Comparison of ENCODE assay signal across 8 cellular contexts in genomic region chr20:371755-372542, GRCh38. TPM values are rescaled to one million over a fixed set of nuclear protein-coding genes. Genes with fewer than 3 reads are reported as not detected.
A peak's percentile ranks its signal among the peaks of the same experiment; 100 is the strongest.
DNase-seq lines count a peak whose midpoint lies in the region; ATAC-seq and TF ChIP-seq lines count a peak whose summit lies in the region.

No MANE protein-coding gene starts in this region.

- peak overlapping the region in 1 of 4 donors; percentile 39 for H3K27ac ChIP-seq in sigmoid colon

- H3K9me3 Mint-ChIP-seq in activated CD4-positive, alpha-beta T cell treated with anti-CD3 and anti-CD28 coated beads for 36 hours (ENCODE audit: low read depth): no peaks in the 10 kb centered on the region

- no peaks in the 10 kb centered on the region for H3K27me3 ChIP-seq in sigmoid colon

- peaks cover 21% of the 10 kb centered on the region for H3K4me1 Mint-ChIP-seq in activated CD4-positive, alpha-beta T cell treated with anti-CD3 and anti-CD28 coated beads for 36 hours

- POLR2A ChIA-PET in activated CD4-positive, alpha-beta T cell treated with anti-CD3 and anti-CD28 coated beads for 36 hours (lab: Charles Lee): no interaction called here

- intact Hi-C loops in activated CD4-positive, alpha-beta T cell treated with anti-CD3 and anti-CD28 coated beads for 36 hours (cut with DNase I, micrococcal nuclease): no loop called here
- intact Hi-C loops in sigmoid colon (cut with DNase I): no loop called here

- no peaks in the 10 kb centered on the region for H3K27me3 Mint-ChIP-seq in activated CD4-positive, alpha-beta T cell treated with anti-CD3 and anti-CD28 coated beads for 36 hours

- TF ChIP-seq CTCF in fibroblast of the aortic adventitia (IDR thresholded peaks at IDR 0.05; ENCODE audit: insufficient read depth, low read length) (no peak), sigmoid colon (IDR thresholded peaks at IDR 0.05) (no peak)

- WGBS in sigmoid colon, 2 donors: 68 to 76% methylated on average over 10 of the region's 10 CpGs

- peak overlapping the region; percentile 58 for H3K27ac Mint-ChIP-seq in activated CD4-positive, alpha-beta T cell treated with anti-CD3 and anti-CD28 coated beads for 36 hours

- no peak for TF ChIP-seq EP300 in sigmoid colon (IDR thresholded peaks at IDR 0.05)

- CTCF ChIA-PET in activated CD4-positive, alpha-beta T cell treated with anti-CD3 and anti-CD28 coated beads for 36 hours (lab: Charles Lee): interaction anchor here (0.8 to 2.0 kb wide), 6 partner anchors 9 to 274 kb away, joined by 3 to 8 read pairs (median 3); partner anchors contain the start of gene TRIB3

- H3K36me3 Mint-ChIP-seq in activated CD4-positive, alpha-beta T cell treated with anti-CD3 and anti-CD28 coated beads for 36 hours (ENCODE audit: low read depth): no peaks in the 10 kb centered on the region

- no peak for ATAC-seq in activated CD4-positive, alpha-beta T cell treated with anti-CD3 and anti-CD28 coated beads for 36 hours

- no peak for DNase-seq in activated CD4-positive, alpha-beta T cell treated with anti-CD3 and anti-CD28 coated beads for 36 hours
- DNase-seq in activated CD4-positive, alpha-beta T cell treated with anti-CD3 and anti-CD28 coated beads, Interleukin-2, amount 50 U/mL, for 48 hours: no peak
- DNase-seq in RKO (ENCODE audit: low spot score): peak; percentile 44
- peak; percentile 96 for DNase-seq in fibroblast of the aortic adventitia (ENCODE audit: low read depth)
- peak; percentile 77 for DNase-seq in sigmoid colon
- DNase-seq in cerebellar cortex (ENCODE audit: low spot score): no peak
- no peak for DNase-seq in NCI-H526 (lab: John Stamatoyannopoulos, UW)
- DNase-seq in activated CD4-positive, alpha-beta T cell treated with anti-CD3 and anti-CD28 coated beads for 48 hours: no peak

- no peak for TF ChIP-seq POLR2A in sigmoid colon (IDR thresholded peaks at IDR 0.05)

- no peaks in the 10 kb centered on the region for H3K9me3 ChIP-seq in sigmoid colon

- no peaks in the 10 kb centered on the region for H3K36me3 ChIP-seq in sigmoid colon

- no peak overlapping the region for H3K4me3 Mint-ChIP-seq in activated CD4-positive, alpha-beta T cell treated with anti-CD3 and anti-CD28 coated beads for 36 hours

- H3K4me1 ChIP-seq in sigmoid colon: peaks cover 0 to 3% (median 0%) of the 10 kb centered on the region in 4 donors

- no peak overlapping the region for H3K4me3 ChIP-seq in fibroblast of the aortic adventitia (ENCODE audit: low read depth, low read length)
- no peak overlapping the region for H3K4me3 ChIP-seq in sigmoid colon

RNA-seq across cellular contexts. Expression of gene TRIB3, which starts 8.6 kb away (rescaled TPM):
- 10 to 100 TPM; 60.9 to 63.0 TPM for total RNA-seq in activated CD4-positive, alpha-beta T cell treated with anti-CD3 and anti-CD28 coated beads for 36 hours
- 71.0 and 72.8 TPM in 2 replicates for total RNA-seq in fibroblast of the aortic adventitia (ENCODE audit: low replicate concordance)
- total RNA-seq in sigmoid colon: 1 to 10 TPM; 1.4 to 2.9 (median 1.6) TPM
- 10 to 100 TPM in 2 of 3 donors, 1 to 10 TPM in 1; 9.6 to 29.2 (median 17.8) TPM for polyA plus RNA-seq in sigmoid colon

RNA-seq across cellular contexts. Expression of gene NRSN2, which starts 25.0 kb away (rescaled TPM):
- 1 to 10 TPM; 5.2 to 7.5 TPM for total RNA-seq in activated CD4-positive, alpha-beta T cell treated with anti-CD3 and anti-CD28 coated beads for 36 hours
- total RNA-seq in fibroblast of the aortic adventitia (ENCODE audit: low replicate concordance): 34.2 and 50.9 TPM in 2 replicates
- 10 to 100 TPM; 23.2 to 34.3 (median 27.6) TPM for total RNA-seq in sigmoid colon
- polyA plus RNA-seq in sigmoid colon: 10 to 100 TPM in 1 of 3 donors, 1 to 10 TPM in 2; 2.3 to 16.3 (median 7.8) TPM

RNA-seq across cellular contexts. Expression of gene RBCK1, which starts 36.1 kb away (rescaled TPM):
- 100 to 1,000 TPM; 130 to 149 TPM for total RNA-seq in activated CD4-positive, alpha-beta T cell treated with anti-CD3 and anti-CD28 coated beads for 36 hours
- total RNA-seq in fibroblast of the aortic adventitia (ENCODE audit: low replicate concordance): 60.7 and 75.3 TPM in 2 replicates
- total RNA-seq in sigmoid colon: 10 to 100 TPM; 60.7 to 77.5 (median 65.1) TPM
- polyA plus RNA-seq in sigmoid colon: 100 to 1,000 TPM in 1 of 3 donors, 10 to 100 TPM in 2; 87.7 to 197 (median 99.0) TPM

RNA-seq across cellular contexts. Expression of gene SOX12, which starts 46.6 kb away (rescaled TPM):
- 1 to 10 TPM; 8.1 to 8.5 TPM for total RNA-seq in activated CD4-positive, alpha-beta T cell treated with anti-CD3 and anti-CD28 coated beads for 36 hours
- 7.7 and 15.9 TPM in 2 replicates for total RNA-seq in fibroblast of the aortic adventitia (ENCODE audit: low replicate concordance)
- total RNA-seq in sigmoid colon: 1 to 10 TPM; 3.6 to 9.7 (median 4.9) TPM
- 1 to 10 TPM; 1.2 to 3.9 (median 1.2) TPM for polyA plus RNA-seq in sigmoid colon

Comparison
In these comparisons a context has a peak if more than half of its experiments do, and no peak if none do; other contexts are left out.
1. DNase-seq: peak in RKO (single experiment), fibroblast of the aortic adventitia (single experiment) and sigmoid colon (single experiment); none in activated CD4-positive, alpha-beta T cell treated with anti-CD3 and anti-CD28 coated beads for 36 hours (single experiment), activated CD4-positive, alpha-beta T cell treated with anti-CD3 and anti-CD28 coated beads, Interleukin-2, amount 50 U/mL, for 48 hours (0 of 2), cerebellar cortex (single experiment), NCI-H526 (0 of 2) and activated CD4-positive, alpha-beta T cell treated with anti-CD3 and anti-CD28 coated beads for 48 hours (single experiment).
2. RNA of gene TRIB3, which starts 8.6 kb away (total RNA-seq): 71.0 to 72.8 TPM in fibroblast of the aortic adventitia and 60.9 to 63.0 TPM in activated CD4-positive, alpha-beta T cell treated with anti-CD3 and anti-CD28 coated beads for 36 hours; 1.4 to 2.9 TPM in sigmoid colon; every median in the first group is over 10 times any median in the second.